In the genomic region with DNA sequence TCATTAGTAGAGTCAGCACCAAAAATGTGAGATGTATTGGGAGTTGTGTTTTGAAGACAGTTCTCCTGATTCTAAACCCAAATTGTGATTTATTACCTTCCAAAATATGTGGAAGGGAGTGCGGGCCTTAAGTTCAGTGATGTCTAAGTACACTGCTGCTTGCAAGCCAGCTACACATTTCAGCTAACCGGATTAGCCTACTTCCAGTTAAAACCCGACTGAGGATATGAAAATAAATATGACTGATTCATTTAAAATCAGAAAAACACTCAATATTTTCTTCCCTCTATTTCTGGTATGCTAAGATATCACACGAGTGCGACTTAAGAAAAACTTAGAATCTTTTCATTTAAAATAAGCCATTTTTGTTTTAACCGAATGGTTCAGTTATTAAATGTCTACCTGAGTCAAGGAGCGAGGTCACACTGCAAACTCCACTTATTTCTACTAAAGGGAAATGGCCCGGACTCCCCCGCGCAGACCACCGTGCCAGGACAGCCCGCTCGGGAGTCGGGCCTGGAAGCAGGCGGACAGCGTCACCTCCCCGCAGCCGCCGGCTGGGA, we compare ENCODE assay signal across 8 cellular contexts. TPM values are rescaled to one million over a fixed set of nuclear protein-coding genes. Genes with fewer than 3 reads are reported as not detected.
DNase-seq lines count a peak whose midpoint lies in the region; ATAC-seq, FAIRE-seq and TF ChIP-seq lines count a peak whose summit lies in the region.

No MANE protein-coding gene starts in this region.

- FAIRE-seq in kidney (lab: Jason Lieb, UNC): no peak

- TF ChIP-seq CTCF in kidney (IDR thresholded peaks at IDR 0.05; ENCODE audit: borderline replicate concordance, extremely low read depth, insufficient read depth): no peak

- peaks cover 71% of the 10 kb centered on the region for H3K79me2 ChIP-seq in ACC112 (ENCODE audit: control insufficient read depth, insufficient read depth, low read length, unreplicated experiment)

- peaks cover 30% of the 10 kb centered on the region for H3K36me3 ChIP-seq in ACC112 (ENCODE audit: insufficient read depth, low read length)
- peaks cover 19% of the 10 kb centered on the region for H3K36me3 ChIP-seq in adipocyte (ENCODE audit: control insufficient read depth, insufficient read depth, low read length, severe bottlenecking)
- H3K36me3 ChIP-seq in kidney (ENCODE audit: control insufficient read depth in 1 of 2, insufficient read depth in 2 of 2, low read length in 2 of 2): no peaks in the 10 kb centered on the region
- no peaks in the 10 kb centered on the region for H3K36me3 ChIP-seq in subcutaneous abdominal adipose tissue (ENCODE audit: control insufficient read depth in 5 of 5, insufficient read depth in 5 of 5, low read length in 5 of 5)

- H3K4me3 ChIP-seq in ACC112 (ENCODE audit: low read depth, low read length): peak overlapping the region; percentile 100
- peak overlapping the region; percentile 96 for H3K4me3 ChIP-seq in adipocyte (ENCODE audit: low read length)
- peak overlapping the region; percentile 64 to 76 for H3K4me3 ChIP-seq in kidney (ENCODE audit: low read length in 2 of 2)
- H3K4me3 ChIP-seq in subcutaneous abdominal adipose tissue (ENCODE audit: low read depth in 1 of 5, low read length in 5 of 5): peak overlapping the region in 4 of 5 donors; percentile 72 to 76 (median 72)

- intact Hi-C loops in kidney (cut with DNase I): no loop called here

- peak overlapping the region; percentile 94 for H3K27ac ChIP-seq in ACC112 (ENCODE audit: low read depth, low read length)
- H3K27ac ChIP-seq in kidney (ENCODE audit: low read depth in 2 of 2, low read length in 2 of 2): peak overlapping the region; percentile 67 to 79
- H3K27ac ChIP-seq in subcutaneous abdominal adipose tissue (ENCODE audit: low read depth, low read length): no peak overlapping the region

- peaks cover 54% of the 10 kb centered on the region for H3K4me1 ChIP-seq in ACC112 (ENCODE audit: control insufficient read depth, insufficient read depth, low read length, unreplicated experiment)
- peaks cover 35% of the 10 kb centered on the region for H3K4me1 ChIP-seq in adipocyte (ENCODE audit: control insufficient read depth, insufficient read depth, low read length)
- H3K4me1 ChIP-seq in kidney (ENCODE audit: control insufficient read depth in 1 of 2, insufficient read depth in 1 of 2, low read depth in 1 of 2, low read length in 2 of 2): peaks cover 5 to 8% of the 10 kb centered on the region in 2 donors
- H3K4me1 ChIP-seq in subcutaneous abdominal adipose tissue (ENCODE audit: control insufficient read depth in 5 of 5, insufficient read depth in 5 of 5, low read length in 5 of 5): peaks cover 0 to 27% (median 18%) of the 10 kb centered on the region in 5 donors

- no peaks in the 10 kb centered on the region for H3K9me3 ChIP-seq in adipocyte (ENCODE audit: control insufficient read depth, low read length)
- H3K9me3 ChIP-seq in kidney (ENCODE audit: control insufficient read depth in 1 of 2, low read length in 2 of 2): no peaks in the 10 kb centered on the region
- H3K9me3 ChIP-seq in subcutaneous abdominal adipose tissue (ENCODE audit: control insufficient read depth in 5 of 5, low read length in 5 of 5): no peaks in the 10 kb centered on the region

- H3K27me3 ChIP-seq in ACC112 (ENCODE audit: insufficient read depth, low read length) (no peaks in the 10 kb centered on the region), adipocyte (replicated peaks; ENCODE audit: control insufficient read depth, insufficient read depth, low read length) (no peaks in the 10 kb centered on the region), subcutaneous abdominal adipose tissue (ENCODE audit: control insufficient read depth in 5 of 5, insufficient read depth in 4 of 5, low read length in 5 of 5) (peaks cover 13 to 23% (median 13%) of the 10 kb centered on the region in 5 donors)

- H3K9ac ChIP-seq in adipocyte (ENCODE audit: low read length) (peak overlapping the region; percentile 98), kidney (ENCODE audit: low read length in 2 of 2) (peak overlapping the region; percentile 41 to 85), subcutaneous abdominal adipose tissue (ENCODE audit: low read length in 5 of 5) (peak overlapping the region in 2 of 5 donors; percentile 69 to 73)

- ATAC-seq in HG02885 (IDR thresholded peaks at IDR 0.05; ENCODE audit: poor library complexity, unreplicated experiment): peak; percentile 16

- DNase-seq in adipocyte (ENCODE audit: low read depth): peak; percentile 67
- no peak for DNase-seq in kidney
- no peak for DNase-seq in MV-4-11 (lab: John Stamatoyannopoulos, UW)
- DNase-seq in NK-92 (lab: John Stamatoyannopoulos, UW; ENCODE audit: unreplicated experiment): no peak
- no peak for DNase-seq in medulla oblongata (ENCODE audit: extremely low spot score)

- no peak overlapping the region for H2AFZ ChIP-seq in ACC112 (ENCODE audit: low read length, unreplicated experiment)

RNA-seq across cellular contexts. Expression of gene FHL2, which starts 0.8 kb away (rescaled TPM):
- total RNA-seq in kidney: 75.9 TPM
- polyA plus RNA-seq in kidney (ENCODE audit: insufficient read depth, low read depth, low replicate concordance): 23.4 TPM
